Comparison of ENCODE assay signal across 30 cellular contexts in the genomic region with DNA sequence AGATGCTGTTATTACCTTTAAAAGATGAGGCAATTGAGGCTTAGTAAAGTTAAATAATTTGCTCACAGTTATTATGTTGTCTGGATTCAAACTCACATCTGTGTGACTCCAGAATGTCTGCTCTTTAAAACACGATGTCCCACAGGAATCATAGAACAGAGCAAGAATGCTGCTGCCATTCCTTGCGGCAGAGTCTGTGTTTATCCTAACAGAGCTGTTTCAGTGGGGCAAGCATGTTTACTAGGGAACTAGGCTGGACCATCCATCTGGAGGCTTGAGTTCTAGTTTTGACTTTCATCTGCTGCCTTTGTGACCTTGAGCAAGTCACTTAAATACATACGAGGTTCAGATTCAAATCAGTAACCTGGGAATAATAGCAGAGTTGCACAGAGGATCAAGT.
"Had no signal": no experiment of that assay in that cellular context is flagged by ENCODE, and none has a peak within 500 bp of the region (broad histone marks: within the 10 kb centered on the region; RNA-seq: fewer than 3 reads in every experiment).

No MANE protein-coding gene starts in this region.

- H3K9me3 Mint-ChIP-seq: immature natural killer cell; natural killer cell treated with Interleukin-12 subunit alpha and Interleukin-12 subunit beta and Interleukin-15 and Interleukin-18, amount 100 ng/mL, for 72 hours; stimulated activated naive B cell treated with anti-CD40 and anti-IgM and Interleukin-4, amounts not matched to agents 10 μg/mL and 1 μg/mL and 100 μg/mL, for 72 hours had no signal

- H3K36me3 ChIP-seq: left ventricle myocardium inferior, pancreas, prostate gland, sigmoid colon, spleen, stomach, suprapubic skin, thoracic aorta, tibial artery, upper lobe of right lung had no signal

- FAIRE-seq: islet of Langerhans, kidney, pancreas, small intestine, urothelium cell line had no signal

- H3K36me3 Mint-ChIP-seq: immature natural killer cell; natural killer cell treated with Interleukin-12 subunit alpha and Interleukin-12 subunit beta and Interleukin-15 and Interleukin-18, amount 100 ng/mL, for 72 hours; stimulated activated naive B cell treated with anti-CD40 and anti-IgM and Interleukin-4, amounts not matched to agents 10 μg/mL and 1 μg/mL and 100 μg/mL, for 72 hours had no signal

- H3K27me3 ChIP-seq: pancreas, sigmoid colon, spleen, stomach, suprapubic skin, tibial artery, upper lobe of right lung had no signal

- H3K4me3 ChIP-seq: left ventricle myocardium inferior, lung, mucosa of descending colon, pancreas, prostate gland, sigmoid colon, spleen, stomach, suprapubic skin, thoracic aorta, tibial artery, upper lobe of right lung had no signal

- H3K27me3 Mint-ChIP-seq: naive thymus-derived CD4-positive, alpha-beta T cell; natural killer cell treated with Interleukin-12 subunit alpha and Interleukin-12 subunit beta and Interleukin-15 and Interleukin-18, amount 100 ng/mL, for 72 hours; stimulated activated naive B cell treated with anti-CD40 and anti-IgM and Interleukin-4, amounts not matched to agents 10 μg/mL and 1 μg/mL and 100 μg/mL, for 72 hours had no signal

- H3K27ac Mint-ChIP-seq: immature natural killer cell; natural killer cell treated with Interleukin-12 subunit alpha and Interleukin-12 subunit beta and Interleukin-15 and Interleukin-18, amount 100 ng/mL, for 72 hours; stimulated activated naive B cell treated with anti-CD40 and anti-IgM and Interleukin-4, amounts not matched to agents 10 μg/mL and 1 μg/mL and 100 μg/mL, for 72 hours had no signal

- H3K27ac ChIP-seq: left ventricle myocardium inferior, pancreas, prostate gland, sigmoid colon, spleen, stomach, suprapubic skin, thoracic aorta, tibial artery, upper lobe of right lung had no signal

- H3K4me3 Mint-ChIP-seq: immature natural killer cell; naive thymus-derived CD4-positive, alpha-beta T cell; natural killer cell treated with Interleukin-12 subunit alpha and Interleukin-12 subunit beta and Interleukin-15 and Interleukin-18, amount 100 ng/mL, for 72 hours; stimulated activated naive B cell treated with anti-CD40 and anti-IgM and Interleukin-4, amounts not matched to agents 10 μg/mL and 1 μg/mL and 100 μg/mL, for 72 hours had no signal

- ATAC-seq: mucosa of descending colon; naive thymus-derived CD4-positive, alpha-beta T cell; natural killer cell treated with Interleukin-12 subunit alpha and Interleukin-12 subunit beta and Interleukin-15 and Interleukin-18, amount 100 ng/mL, for 72 hours; pancreas; right cardiac atrium; stimulated activated naive B cell treated with anti-CD40 and anti-IgM and Interleukin-4, amounts not matched to agents 10 μg/mL and 1 μg/mL and 100 μg/mL, for 72 hours; stimulated activated naive CD8-positive, alpha-beta T cell treated with anti-CD3 and anti-CD28 coated beads, Interleukin-15, Interleukin-2, amounts not matched to agents 100 U/mL and 50 U/mL, for 24 hours; upper lobe of right lung had no signal

- DNase-seq: hypothalamus; immature natural killer cell; kidney; left ventricle myocardium inferior; midbrain; mucosa of descending colon; naive thymus-derived CD4-positive, alpha-beta T cell; nucleus accumbens; pancreas; posterior cingulate gyrus; retina; right cardiac atrium; sigmoid colon; small intestine; spleen; stimulated activated CD4-positive, alpha-beta T cell treated with anti-CD3 and anti-CD28 coated beads, Interleukin-1b, Interleukin-23, amount 100 ng/mL, for 48 hours; stimulated activated CD4-positive, alpha-beta T cell treated with anti-CD3 and anti-CD28 coated beads, Interleukin-2, amount 100 ng/mL, for 48 hours; stimulated activated naive B cell treated with anti-CD40 and anti-IgM and Interleukin-4, amounts not matched to agents 10 μg/mL and 1 μg/mL and 100 μg/mL, for 72 hours; stimulated activated naive CD8-positive, alpha-beta T cell treated with anti-CD3 and anti-CD28 coated beads, Interleukin-15, Interleukin-2, amounts not matched to agents 100 U/mL and 50 U/mL, for 24 hours; stomach; tibial artery; trophoblast cell; upper lobe of right lung had no signal

- H3K9me3 ChIP-seq: left ventricle myocardium inferior, mucosa of descending colon, pancreas, prostate gland, sigmoid colon, spleen, stomach, suprapubic skin, thoracic aorta, tibial artery, upper lobe of right lung had no signal
